ENCODE assay signal across 8 cellular contexts in the genomic region with DNA sequence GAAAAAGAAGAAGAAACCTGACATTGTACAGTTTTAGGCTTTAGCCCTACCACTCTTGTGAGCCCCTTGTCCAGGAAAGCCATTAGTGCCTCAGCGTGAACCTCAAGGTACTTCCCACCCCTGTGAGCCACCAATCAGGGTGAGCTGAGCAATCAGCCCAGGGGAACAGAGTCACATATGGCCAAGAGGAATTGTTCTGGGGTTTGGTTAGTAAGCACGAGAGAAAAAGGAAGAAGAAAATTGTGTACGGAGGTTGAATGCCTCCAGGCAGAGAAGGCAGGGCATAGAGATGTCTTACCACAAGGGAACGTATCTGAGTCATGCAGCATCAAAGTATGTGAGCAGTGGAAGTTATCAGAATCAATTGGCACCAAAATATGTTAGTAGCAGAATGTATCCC. TPM values are rescaled to one million over a fixed set of nuclear protein-coding genes. Genes with fewer than 3 reads are reported as not detected.
DNase-seq lines count a peak whose midpoint lies in the region; ATAC-seq and TF ChIP-seq lines count a peak whose summit lies in the region.

No MANE protein-coding gene starts in this region.

- H3K4me3 ChIP-seq in Loucy (ENCODE audit: low read length, poor library complexity, severe bottlenecking), result peak overlapping the region; percentile 22
- H3K4me3 ChIP-seq in trophoblast cell (ENCODE audit: low read depth, low read length), result no peak overlapping the region

- H4K12ac ChIP-seq in trophoblast cell (ENCODE audit: low read depth, low read length), result no peak overlapping the region

- no CpG with 5 or more reads among the region's 4 CpGs for WGBS in trophoblast cell (ENCODE audit: extremely low coverage, insufficient coverage, insufficient read length)

- no peak overlapping the region for H3K18ac ChIP-seq in trophoblast cell (ENCODE audit: low read length)

- no peak overlapping the region for H2BK120ac ChIP-seq in trophoblast cell (ENCODE audit: insufficient read depth, low read length, poor library complexity)

- H3K9ac ChIP-seq in Loucy (ENCODE audit: low read depth, low read length, poor library complexity, severe bottlenecking) (no peak overlapping the region), trophoblast cell (ENCODE audit: low read length) (no peak overlapping the region)

- no peak overlapping the region for H2AK5ac ChIP-seq in trophoblast cell (ENCODE audit: low read length)

- ATAC-seq in GM19463 (IDR thresholded peaks at IDR 0.05; ENCODE audit: unreplicated experiment) (no peak), GM19467 (IDR thresholded peaks at IDR 0.05; ENCODE audit: unreplicated experiment) (no peak)

- H3K36me3 ChIP-seq in Loucy (ENCODE audit: insufficient read depth, low read length) (no peaks in the 10 kb centered on the region), trophoblast cell (ENCODE audit: control insufficient read depth in 1 of 2, insufficient read depth in 2 of 2, low read length in 2 of 2) (no peaks in the 10 kb centered on the region)

- H3K4me2 ChIP-seq in Loucy (ENCODE audit: low read depth, low read length, poor library complexity, severe bottlenecking) (peak overlapping the region; percentile 47), trophoblast cell (ENCODE audit: low read length) (no peak overlapping the region)

- H2AFZ ChIP-seq in Loucy (ENCODE audit: low read length) (peak overlapping the region; percentile 74), trophoblast cell (ENCODE audit: insufficient read depth, low read length, poor library complexity) (no peak overlapping the region)

- H3K79me2 ChIP-seq in Loucy (ENCODE audit: insufficient read depth, low read length) (no peaks in the 10 kb centered on the region), trophoblast cell (ENCODE audit: control insufficient read depth, insufficient read depth, low read length, poor library complexity) (no peaks in the 10 kb centered on the region)

- H2BK5ac ChIP-seq in trophoblast cell (ENCODE audit: low read depth, low read length, poor library complexity), result no peak overlapping the region

- no peak overlapping the region for H3K23ac ChIP-seq in trophoblast cell (ENCODE audit: low read length)

- no peak overlapping the region for H3K27ac ChIP-seq in trophoblast cell (ENCODE audit: low read depth, low read length)

- no peak overlapping the region for H4K8ac ChIP-seq in trophoblast cell (ENCODE audit: low read depth, low read length)

- no peaks in the 10 kb centered on the region for H3K9me2 ChIP-seq in Loucy (replicated peaks; ENCODE audit: low read depth, low read length)

- no peaks in the 10 kb centered on the region for H3K9me3 ChIP-seq in Loucy (ENCODE audit: insufficient read depth, low read depth, low read length)
- H3K9me3 ChIP-seq in trophoblast cell (ENCODE audit: insufficient read depth, low read depth, low read length), result no peaks in the 10 kb centered on the region

- H3K27me3 ChIP-seq in Loucy (ENCODE audit: insufficient read depth, low read length, poor library complexity, severe bottlenecking), result no peaks in the 10 kb centered on the region
- no peaks in the 10 kb centered on the region for H3K27me3 ChIP-seq in trophoblast cell (ENCODE audit: insufficient read depth, low read length)

- no peak overlapping the region for H4K91ac ChIP-seq in trophoblast cell (ENCODE audit: low read depth, low read length)

- H3F3A ChIP-seq in Loucy (ENCODE audit: low read depth), result no peaks in the 10 kb centered on the region

- no peak overlapping the region for H2BK12ac ChIP-seq in trophoblast cell (ENCODE audit: low read length)

- DNase-seq in DMS53 (lab: John Stamatoyannopoulos, UW) (peak; percentile 62), DMS53 treated with DMSO at 0.1 percent for 48 hours (lab: John Stamatoyannopoulos, UW; ENCODE audit: unreplicated experiment) (no peak), astrocyte of the hippocampus (ENCODE audit: low read depth, low spot score) (peak; percentile 72), trophoblast cell (peak; percentile 84), NCI-H187 (lab: John Stamatoyannopoulos, UW) (no peak)

- no peak overlapping the region for H3K4ac ChIP-seq in trophoblast cell (ENCODE audit: low read depth, low read length)

- H3K14ac ChIP-seq in trophoblast cell (ENCODE audit: low read length), result no peak overlapping the region

- H4K20me1 ChIP-seq in Loucy (ENCODE audit: insufficient read depth, low read length, poor library complexity, severe bottlenecking), result no peaks in the 10 kb centered on the region

- peaks cover 2% of the 10 kb centered on the region for H3K79me1 ChIP-seq in trophoblast cell (ENCODE audit: low read length)

- no peak for TF ChIP-seq CTCF in Loucy (conservative IDR thresholded peaks at IDR 0.05; ENCODE audit: low read length)

- H3K4me1 ChIP-seq in Loucy (ENCODE audit: insufficient read depth, low read length, poor library complexity, severe bottlenecking), result peaks cover 21% of the 10 kb centered on the region
- peaks cover 10 to 18% of the 10 kb centered on the region in 2 experiments for H3K4me1 ChIP-seq in trophoblast cell (ENCODE audit: control insufficient read depth in 1 of 2, insufficient read depth in 2 of 2, low read length in 2 of 2)

RNA-seq across cellular contexts. Expression of gene ARHGAP12, which starts 33.0 kb away (rescaled TPM):
- polyA plus RNA-seq in trophoblast cell (2013), result 15.5 and 16.4 TPM in 2 replicates

Comparison
In these comparisons a context has a peak if more than half of its experiments do, and no peak if none do; other contexts are left out.
1. DNase-seq: peak in DMS53 (single experiment), astrocyte of the hippocampus (single experiment) and trophoblast cell (2 of 2); none in DMS53 treated with DMSO at 0.1 percent for 48 hours (single experiment) and NCI-H187 (0 of 2).